Comparison of ENCODE assay signal across 17 cellular contexts in genomic region chr1:157234705-157235273, GRCh38.
"Had no signal": no experiment of that assay in that cellular context is flagged by ENCODE, and none has a peak within 500 bp of the region (broad histone marks: within the 10 kb centered on the region; RNA-seq: fewer than 3 reads in every experiment).

No MANE protein-coding gene starts in this region.

- H3K27ac Mint-ChIP-seq: activated CD4-positive, alpha-beta T cell treated with anti-CD3 and anti-CD28 coated beads, Interleukin-2, amount 10 ng/mL, durations not matched to agents 7 days and 5 days; activated CD8-positive, alpha-beta T cell treated with anti-CD3 and anti-CD28 coated beads, Interleukin-2, amount 10 ng/mL, durations not matched to agents 7 days and 5 days; activated naive CD8-positive, alpha-beta T cell treated with anti-CD3 and anti-CD28 coated beads, Interleukin-2, amount 10 ng/mL, durations not matched to agents 7 days and 5 days; activated T-cell treated with anti-CD3 and anti-CD28 coated beads, Interleukin-2, amount 50 U/mL, for 24 hours; activated T-helper 2 cell treated with anti-CD3 and anti-CD28 coated beads, Interferon-gamma antibody, Interleukin-2, Interleukin-4, amounts not matched to agents 10 μg/mL and 5 μg/mL and 100 μg/mL, durations not matched to agents 14 hours and 24 hours and 36 hours; natural killer cell; stimulated activated naive B cell treated with anti-CD40 and anti-IgM and Interleukin-4, amounts not matched to agents 10 μg/mL and 1 μg/mL and 100 μg/mL, for 72 hours; T-helper 2 cell treated with Interferon-gamma antibody and Interleukin-4, amounts not matched to agents 5 μg/mL and 100 μg/mL, for 36 hours had no signal

- H3K9me3 Mint-ChIP-seq: activated naive CD8-positive, alpha-beta T cell treated with anti-CD3 and anti-CD28 coated beads, Interleukin-2, amount 10 ng/mL, durations not matched to agents 7 days and 5 days; activated T-cell treated with anti-CD3 and anti-CD28 coated beads, Interleukin-2, amount 50 U/mL, for 24 hours; activated T-helper 2 cell treated with anti-CD3 and anti-CD28 coated beads, Interferon-gamma antibody, Interleukin-2, Interleukin-4, amounts not matched to agents 10 μg/mL and 5 μg/mL and 100 μg/mL, durations not matched to agents 14 hours and 24 hours and 36 hours; natural killer cell; stimulated activated naive B cell treated with anti-CD40 and anti-IgM and Interleukin-4, amounts not matched to agents 10 μg/mL and 1 μg/mL and 100 μg/mL, for 72 hours; T-helper 2 cell treated with Interferon-gamma antibody and Interleukin-4, amounts not matched to agents 5 μg/mL and 100 μg/mL, for 36 hours had no signal

- H2AFZ ChIP-seq: parathyroid adenoma had no signal

- H3K36me3 Mint-ChIP-seq: activated naive CD8-positive, alpha-beta T cell treated with anti-CD3 and anti-CD28 coated beads, Interleukin-2, amount 10 ng/mL, durations not matched to agents 7 days and 5 days; natural killer cell; stimulated activated naive B cell treated with anti-CD40 and anti-IgM and Interleukin-4, amounts not matched to agents 10 μg/mL and 1 μg/mL and 100 μg/mL, for 72 hours had no signal

- H3K79me2 ChIP-seq: parathyroid adenoma had no signal

- H3K9ac ChIP-seq: parathyroid adenoma had no signal

- H3K27ac ChIP-seq: body of pancreas, heart left ventricle, parathyroid adenoma had no signal

- H3K9me3 ChIP-seq: body of pancreas, heart left ventricle had no signal

- H3K4me1 ChIP-seq: heart left ventricle, parathyroid adenoma had no signal

- H3K4me1 Mint-ChIP-seq: activated naive CD8-positive, alpha-beta T cell treated with anti-CD3 and anti-CD28 coated beads, Interleukin-2, amount 10 ng/mL, durations not matched to agents 7 days and 5 days; natural killer cell had no signal

- H3K4me3 ChIP-seq: body of pancreas, heart left ventricle had no signal

- H3K4me3 Mint-ChIP-seq: activated CD4-positive, alpha-beta T cell treated with anti-CD3 and anti-CD28 coated beads, Interleukin-2, amount 10 ng/mL, durations not matched to agents 7 days and 5 days; activated CD8-positive, alpha-beta T cell treated with anti-CD3 and anti-CD28 coated beads, Interleukin-2, amount 10 ng/mL, durations not matched to agents 7 days and 5 days; activated naive CD8-positive, alpha-beta T cell treated with anti-CD3 and anti-CD28 coated beads, Interleukin-2, amount 10 ng/mL, durations not matched to agents 7 days and 5 days; activated T-cell treated with anti-CD3 and anti-CD28 coated beads, Interleukin-2, amount 50 U/mL, for 24 hours; natural killer cell; stimulated activated naive B cell treated with anti-CD40 and anti-IgM and Interleukin-4, amounts not matched to agents 10 μg/mL and 1 μg/mL and 100 μg/mL, for 72 hours; T-helper 2 cell treated with Interferon-gamma antibody and Interleukin-4, amounts not matched to agents 5 μg/mL and 100 μg/mL, for 36 hours had no signal

- H3K36me3 ChIP-seq: heart left ventricle had no signal

- DNase-seq: activated CD4-positive, alpha-beta T cell treated with anti-CD3 and anti-CD28 coated beads, Interleukin-2, amount 10 ng/mL, durations not matched to agents 7 days and 5 days; activated CD8-positive, alpha-beta T cell treated with anti-CD3 and anti-CD28 coated beads, Interleukin-2, amount 10 ng/mL, durations not matched to agents 7 days and 5 days; activated naive CD4-positive, alpha-beta T cell treated with Interleukin-2 at 50 U/mL for 16 hours; activated naive CD8-positive, alpha-beta T cell treated with anti-CD3 and anti-CD28 coated beads, Interleukin-2, amount 10 ng/mL, durations not matched to agents 7 days and 5 days; activated T-cell treated with anti-CD3 and anti-CD28 coated beads, Interleukin-2, amount 50 U/mL, for 24 hours; amygdala; body of pancreas; dermis blood vessel endothelial cell; heart left ventricle; mesenchymal stem cell; natural killer cell; stimulated activated CD4-positive, alpha-beta T cell treated with anti-CD3 and anti-CD28 coated beads, Interleukin-4, amount 100 ng/mL, for 4 hours; stimulated activated naive B cell treated with anti-CD40 and anti-IgM and Interleukin-4, amounts not matched to agents 10 μg/mL and 1 μg/mL and 100 μg/mL, for 72 hours had no signal

- ATAC-seq: activated CD8-positive, alpha-beta T cell treated with anti-CD3 and anti-CD28 coated beads, Interleukin-2, amount 10 ng/mL, durations not matched to agents 7 days and 5 days; body of pancreas; heart left ventricle; natural killer cell; sciatic nerve; stimulated activated naive B cell treated with anti-CD40 and anti-IgM and Interleukin-4, amounts not matched to agents 10 μg/mL and 1 μg/mL and 100 μg/mL, for 72 hours had no signal

- H3K27me3 ChIP-seq: body of pancreas had no signal
